Comparison of ENCODE assay signal across 9 cellular contexts in genomic region chr2:202375006-202375610, GRCh38. TPM values are rescaled to one million over a fixed set of nuclear protein-coding genes. Genes with fewer than 3 reads are reported as not detected.
A peak's percentile ranks its signal among the peaks of the same experiment; 100 is the strongest.
DNase-seq lines count a peak whose midpoint lies in the region; ATAC-seq, FAIRE-seq and TF ChIP-seq lines count a peak whose summit lies in the region.
"Had no signal": no experiment of that assay in that cellular context is flagged by ENCODE, and none has a peak within 500 bp of the region (broad histone marks: within the 10 kb centered on the region; RNA-seq: fewer than 3 reads in every experiment).

No MANE protein-coding gene starts in this region.

- H3K79me1 ChIP-seq in H1 (ENCODE audit: low read depth, low read length): peaks cover 6% of the 10 kb centered on the region
- no peaks in the 10 kb centered on the region for H3K79me1 ChIP-seq in mesenchymal stem cell (replicated peaks; ENCODE audit: low read length, poor library complexity, severe bottlenecking)

- peak overlapping the region; percentile 77; the same call in 1 of the 2 replicates for H2BK15ac ChIP-seq in H1 (ENCODE audit: low read length)
- no peak overlapping the region for H2BK15ac ChIP-seq in mesenchymal stem cell (ENCODE audit: low read depth, poor library complexity, severe bottlenecking)

- H3K9ac ChIP-seq in H1 (replicated peaks in 1 of 4; ENCODE audit: extremely low read depth in 1 of 4, low read depth in 3 of 4, low read length in 3 of 4): peak overlapping the region; percentile 74 to 99 (median 90)
- peak overlapping the region; percentile 94 for H3K9ac ChIP-seq in mesenchymal stem cell (ENCODE audit: low read length)

- H3K27me3 ChIP-seq in H1 (replicated peaks in 1 of 4; ENCODE audit: control insufficient read depth in 3 of 4, extremely low read depth in 1 of 4, insufficient read depth in 3 of 4, low read length in 3 of 4): no peaks in the 10 kb centered on the region
- no peaks in the 10 kb centered on the region for H3K27me3 ChIP-seq in mesenchymal stem cell (ENCODE audit: control insufficient read depth in 1 of 2, insufficient read depth in 1 of 2, low read length in 2 of 2)

- no peak for TF ChIP-seq CTCF in GM10266 (IDR thresholded peaks at IDR 0.05; ENCODE audit: control insufficient read depth, insufficient read depth, low read depth, missing control alignments)
- TF ChIP-seq CTCF in H1 (IDR thresholded peaks at IDR 0.05; ENCODE audit: control extremely low read depth in 1 of 3, insufficient read depth in 1 of 3, low read depth in 1 of 3, low read length in 3 of 3): no peak

- H2BK20ac ChIP-seq in H1 (ENCODE audit: low read length): 0 out of 2 replicates have a peak overlapping the region, but pooled peaks have one; percentile 40

- 3% methylated on average over 32 of the region's 33 CpGs; no CpG with 5 or more reads in 1 of the 2 experiments for WGBS in H1 (ENCODE audit: extremely low coverage in 1 of 2, insufficient coverage in 1 of 2, insufficient read length in 1 of 2, insufficient replicate concordance in 2 of 2, low coverage in 1 of 2, low lambda C conversion rate in 2 of 2, missing lambda C conversion rate in 1 of 2), 2 experiments
- WGBS in mesenchymal stem cell: 1% methylated on average over 30 of the region's 33 CpGs

- H3K18ac ChIP-seq in H1 (ENCODE audit: extremely low read depth, low read length) (peak overlapping the region; percentile 80), mesenchymal stem cell (ENCODE audit: low read depth in 1 of 2, low read length in 2 of 2) (peak overlapping the region; percentile 23 to 93)

- H2BK5ac ChIP-seq in H1 (ENCODE audit: low read depth, low read length): peak overlapping the region; percentile 98
- peak overlapping the region; percentile 60 for H2BK5ac ChIP-seq in mesenchymal stem cell (ENCODE audit: low read depth, low read length, poor library complexity, severe bottlenecking)

- H4K8ac ChIP-seq in H1 (ENCODE audit: extremely low read depth, insufficient read depth, low read length) (peak overlapping the region; percentile 98), mesenchymal stem cell (ENCODE audit: low read length) (peak overlapping the region; percentile 59)

- FAIRE-seq in H1 (lab: Jason Lieb, UNC): no peak
- FAIRE-seq: frontal cortex had no signal

- H3K23me2 ChIP-seq in H1 (ENCODE audit: low read depth, low read length): peaks cover 8% of the 10 kb centered on the region

- H3K56ac ChIP-seq in H1 (replicated peaks; ENCODE audit: insufficient read length, low read depth, low read length): peak overlapping the region; percentile 62

- H3K4me1 ChIP-seq in H1 (replicated peaks in 1 of 4; ENCODE audit: control insufficient read depth in 3 of 4, insufficient read depth in 4 of 4, low read length in 3 of 4) (peaks cover 2 to 6% (median 3%) of the 10 kb centered on the region in 4 experiments; a peak in 4 of 7 replicates), mesenchymal stem cell (ENCODE audit: control insufficient read depth, insufficient read depth, low read depth, low read length) (peaks cover 3% of the 10 kb centered on the region)

- no peak; a peak in 1 of 3 replicates for TF ChIP-seq POLR2A in H1 (IDR thresholded peaks at IDR 0.05; ENCODE audit: control extremely low read depth in 1 of 2, low read depth in 2 of 2, low read length in 2 of 2)

- DNase-seq in GM10266 (ENCODE audit: extremely low spot score): peak; percentile 27
- peak; percentile 76 for DNase-seq in NCI-H2171 treated with DMSO at 0.1 percent for 48 hours (lab: John Stamatoyannopoulos, UW)
- peak in 2 of 3 experiments; percentile 14 to 23 for DNase-seq in activated CD8-positive, alpha-beta memory T cell treated with anti-CD3 and anti-CD28 coated beads for 48 hours (ENCODE audit: low read depth in 2 of 3, low spot score in 2 of 3)
- DNase-seq in H1 (ENCODE audit: low read depth in 1 of 2, low spot score in 2 of 2): peak in 1 of 2 experiments; percentile 74
- DNase-seq in mesenchymal stem cell: peak; percentile 87
- peak; percentile 15 to 21 (median 18) for DNase-seq in stimulated activated CD4-positive, alpha-beta T cell treated with anti-CD3 and anti-CD28 coated beads, TNF-alpha, amount 100 ng/mL, for 4 hours (ENCODE audit: low read depth in 3 of 3)

- H3K23ac ChIP-seq in H1 (ENCODE audit: insufficient read length) (no peak overlapping the region), mesenchymal stem cell (ENCODE audit: low read length in 2 of 2) (peak overlapping the region in 1 of 2 experiments; percentile 85)

- no peak; a peak in 1 of 4 replicates for TF ChIP-seq RAD21 in H1 (IDR thresholded peaks at IDR 0.05 in 1 of 2, conservative IDR thresholded peaks at IDR 0.05 in 1 of 2; ENCODE audit: low read depth in 2 of 2, low read length in 2 of 2)

- ATAC-seq in GM21423 (IDR thresholded peaks at IDR 0.05; ENCODE audit: unreplicated experiment): no peak
- ATAC-seq in HG03095 (IDR thresholded peaks at IDR 0.05; ENCODE audit: unreplicated experiment): no peak

- H2BK120ac ChIP-seq in H1 (replicated peaks; ENCODE audit: low read depth, low read length) (peak overlapping the region; percentile 89), mesenchymal stem cell (ENCODE audit: low read depth, low read length) (peak overlapping the region; percentile 37)

- H3K36me3 ChIP-seq in H1 (ENCODE audit: control insufficient read depth in 2 of 4, insufficient read depth in 4 of 4, low read length in 3 of 4): no peaks in the 10 kb centered on the region
- no peaks in the 10 kb centered on the region for H3K36me3 ChIP-seq in mesenchymal stem cell (ENCODE audit: control insufficient read depth in 1 of 2, insufficient read depth in 2 of 2, low read depth in 1 of 2, low read length in 2 of 2)

- peak overlapping the region; percentile 29 for H3K4ac ChIP-seq in H1 (replicated peaks; ENCODE audit: insufficient read length, low read depth, low read length)
- peak overlapping the region; percentile 60 to 65 for H3K4ac ChIP-seq in mesenchymal stem cell (ENCODE audit: low read depth in 1 of 2, low read length in 2 of 2)

- no peaks in the 10 kb centered on the region for H3K9me3 ChIP-seq in H1 (ENCODE audit: insufficient read depth in 2 of 2, low read depth in 1 of 2, low read length in 1 of 2)
- H3K9me3 ChIP-seq in mesenchymal stem cell (ENCODE audit: control insufficient read depth, low read length): no peaks in the 10 kb centered on the region

- H4K91ac ChIP-seq in H1 (replicated peaks; ENCODE audit: insufficient read length, low read length) (peak overlapping the region; percentile 76), mesenchymal stem cell (ENCODE audit: low read length) (peak overlapping the region; percentile 60)

- H3K4me3 ChIP-seq in H1 (ENCODE audit: extremely low read depth in 1 of 4, insufficient read depth in 2 of 4, low read depth in 3 of 4, low read length in 4 of 4) (peak overlapping the region; percentile 67 to 100 (median 82)), mesenchymal stem cell (ENCODE audit: insufficient read depth in 1 of 2, low read depth in 1 of 2, low read length in 2 of 2) (peak overlapping the region; percentile 80 to 93)

- H2BK12ac ChIP-seq in H1 (ENCODE audit: low read depth, low read length) (peak overlapping the region; percentile 88), mesenchymal stem cell (ENCODE audit: low read length in 2 of 2) (peak overlapping the region in 1 of 2 experiments; percentile 37)

- POLR2A ChIA-PET in H1 (lab: Charles Lee; ENCODE audit: partially characterized antibody): interaction anchor here (0.7 to 1.8 kb wide), 8 partner anchors 20 to 409 kb away, joined by 3 to 6 read pairs (median 3); no protein-coding TSS in a partner anchor

- H3K27ac ChIP-seq in H1 (ENCODE audit: low read depth, low read length) (peak overlapping the region; percentile 92), mesenchymal stem cell (ENCODE audit: low read length, poor library complexity, severe bottlenecking) (peak overlapping the region; percentile 98)

- peak overlapping the region; percentile 96 to 98 for H3K4me2 ChIP-seq in H1 (ENCODE audit: insufficient read depth in 1 of 2, low read depth in 2 of 2, low read length in 2 of 2)
- peak overlapping the region; percentile 79 for H3K4me2 ChIP-seq in mesenchymal stem cell (ENCODE audit: low read length, poor library complexity, severe bottlenecking)

- H2AFZ ChIP-seq in H1 (ENCODE audit: low read length) (peak overlapping the region; percentile 84; the same call in 1 of the 2 replicates), mesenchymal stem cell (ENCODE audit: low read depth, low read length) (peak overlapping the region; percentile 72)

- H3K14ac ChIP-seq in H1 (ENCODE audit: insufficient read length): no peak overlapping the region
- H3K14ac ChIP-seq in mesenchymal stem cell (ENCODE audit: low read length in 2 of 2): peak overlapping the region in 1 of 2 experiments; percentile 26

- H3K79me2 ChIP-seq in H1 (ENCODE audit: control insufficient read depth in 1 of 2, insufficient read depth in 2 of 2, low read length in 2 of 2): peaks cover 10 to 31% of the 10 kb centered on the region in 2 experiments

- TF ChIP-seq EP300 in H1 (IDR thresholded peaks at IDR 0.05; ENCODE audit: borderline replicate concordance in 1 of 2, low read depth in 2 of 2, low read length in 2 of 2): no peak

- CTCF ChIA-PET in H1 (lab: Charles Lee; ENCODE audit: partially characterized antibody): no interaction called here

- H2AK5ac ChIP-seq in H1 (ENCODE audit: low read depth, low read length) (no peak overlapping the region; the same call in 1 of the 2 replicates), mesenchymal stem cell (ENCODE audit: low read length, severe bottlenecking) (no peak overlapping the region)

- peaks cover 0 to 6% of the 10 kb centered on the region in 2 experiments for H4K20me1 ChIP-seq in H1 (replicated peaks in 1 of 2; ENCODE audit: control insufficient read depth in 1 of 2, insufficient read depth in 2 of 2, low read length in 2 of 2)

- peak overlapping the region; percentile 90 for H4K5ac ChIP-seq in H1 (ENCODE audit: insufficient read length, low read depth, low read length)

TF ChIP-seq in H1, 55 proteins besides CTCF, POLR2A, EP300 and RAD21 (continues in another document):
- TF ChIP-seq ASH2L (IDR thresholded peaks at IDR 0.05; ENCODE audit: low read length) (peak; percentile 42), HDAC2 (IDR thresholded peaks at IDR 0.05; ENCODE audit: borderline replicate concordance in 1 of 2, low read depth in 2 of 2, low read length in 2 of 2) (peak; percentile 23 to 73; a peak in 1 of 4 replicates), CREB1 (IDR thresholded peaks at IDR 0.05) (peak; percentile 44; the same call in 1 of the 2 replicates), TBP (IDR thresholded peaks at IDR 0.05; ENCODE audit: low read depth, low read length) (no peak)

RNA-seq across cellular contexts. Expression of gene BMPR2, which starts 1.0 kb away (rescaled TPM):
- 15.9 and 19.8 TPM in 2 replicates for total RNA-seq in H1 (2021; fragmentation: NEBNext Ultra II Directional; extraction: Animal tissue kit (Norgen Biotek cat#: 25700))
- 3.5 and 5.5 TPM in 2 replicates for polyA plus RNA-seq in H1 (2011; rRNA removed)
- 7.1 TPM for polyA plus RNA-seq in H1 (2011; cell fraction: cytosol; rRNA removed)
- polyA plus RNA-seq in H1 (2011; cell fraction: nucleus; rRNA removed): 4.7 TPM
- 5.4 to 8.5 TPM (median 7.2 TPM) in 4 replicates for polyA plus RNA-seq in H1 (2012, experiment 1 of 2)
- polyA plus RNA-seq in H1 (2012, experiment 2 of 2): 0.68 TPM
- 9.4 TPM for polyA plus RNA-seq in H1 (2013, experiment 1 of 2)
- 10.6 TPM for polyA plus RNA-seq in H1 (2013, experiment 2 of 2)
- 24.9 and 43.0 TPM in 2 replicates for polyA minus RNA-seq in H1 (2011; rRNA and poly(A)+ RNA removed)
- polyA minus RNA-seq in H1 (2011; cell fraction: cytosol; rRNA and poly(A)+ RNA removed): 12.7 TPM
- polyA minus RNA-seq in H1 (2011; cell fraction: nucleus; rRNA and poly(A)+ RNA removed): 27.0 TPM
- polyA plus RNA-seq in mesenchymal stem cell (2013, experiment 1 of 2): 45.5 TPM
- polyA plus RNA-seq in mesenchymal stem cell (2013, experiment 2 of 2): 43.2 TPM
